In the genomic region with DNA sequence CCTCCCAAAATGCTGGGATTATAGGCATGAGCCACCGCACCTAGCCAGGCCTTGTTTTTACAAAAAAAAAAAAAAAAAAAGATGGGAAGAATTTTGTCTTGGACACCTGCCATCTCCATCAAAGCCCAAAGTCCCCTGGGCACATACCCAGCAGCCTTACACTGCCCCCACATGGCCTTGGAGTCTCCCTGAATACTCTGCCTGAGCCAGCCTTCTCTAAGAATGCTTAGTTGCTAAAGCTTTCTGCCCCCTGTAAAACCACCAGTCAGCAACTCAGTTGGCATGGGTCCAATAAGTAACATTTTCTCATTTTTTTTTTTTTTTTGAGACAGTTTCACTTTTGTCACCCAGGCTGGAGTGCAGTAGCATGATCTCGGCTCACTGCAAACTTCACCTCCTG, we compare ENCODE assay signal across 8 cellular contexts. TPM values are rescaled to one million over a fixed set of nuclear protein-coding genes. Genes with fewer than 3 reads are reported as not detected.
DNase-seq lines count a peak whose midpoint lies in the region; ATAC-seq and TF ChIP-seq lines count a peak whose summit lies in the region.

No MANE protein-coding gene starts in this region.

- ATAC-seq in HG03432 (IDR thresholded peaks at IDR 0.05; ENCODE audit: unreplicated experiment), result peak; percentile 45
- peak; percentile 98 for ATAC-seq in left lobe of liver
- no peak for ATAC-seq in GM19035 (IDR thresholded peaks at IDR 0.05; ENCODE audit: unreplicated experiment)
- ATAC-seq in upper lobe of left lung (ENCODE audit: low FRiP score in 2 of 2), result no peak

- TF ChIP-seq POLR2A in adrenal gland (IDR thresholded peaks at IDR 0.05) (no peak), upper lobe of left lung (IDR thresholded peaks at IDR 0.05) (no peak)

- intact Hi-C loops in adrenal gland (cut with DNase I), result loop anchor here (10.0 kb wide), 1 partner anchor 75 kb away; no protein-coding TSS in a partner anchor
- intact Hi-C loops in posterior vena cava (cut with DNase I), result no loop called here

- WGBS in adrenal gland, 4 donors, result 16 to 58% (median 24%) methylated on average over 2 of the region's 2 CpGs
- WGBS in upper lobe of left lung, 2 donors, result 56 to 83% methylated on average over 2 of the region's 2 CpGs

- TF ChIP-seq EP300 in upper lobe of left lung (IDR thresholded peaks at IDR 0.05), result no peak

- H3K27ac ChIP-seq in adrenal gland (peak overlapping the region in 1 of 5 donors; percentile 27), upper lobe of left lung (no peak overlapping the region)

- no peaks in the 10 kb centered on the region for H3K27me3 ChIP-seq in adrenal gland
- H3K27me3 ChIP-seq in upper lobe of left lung, result no peaks in the 10 kb centered on the region

- DNase-seq in DMS 273 (lab: John Stamatoyannopoulos, UW; ENCODE audit: unreplicated experiment), result peak; percentile 72
- peak; percentile 52 to 86 (median 83) for DNase-seq in adrenal gland
- DNase-seq in left lobe of liver (ENCODE audit: low spot score), result peak; percentile 77
- DNase-seq in upper lobe of left lung, result no peak
- no peak for DNase-seq in KG1 (lab: John Stamatoyannopoulos, UW)
- DNase-seq in posterior vena cava (ENCODE audit: low spot score), result no peak

- H3K4me1 ChIP-seq in adrenal gland (replicated peaks in 1 of 2) (peaks cover 4 to 7% of the 10 kb centered on the region in 2 donors), upper lobe of left lung (no peaks in the 10 kb centered on the region)

- no peaks in the 10 kb centered on the region for H3K9me3 ChIP-seq in adrenal gland (replicated peaks in 1 of 3)
- H3K9me3 ChIP-seq in upper lobe of left lung, result no peaks in the 10 kb centered on the region

- peak in 5 of 6 experiments; percentile 27 to 48 (median 40) for TF ChIP-seq CTCF in adrenal gland (IDR thresholded peaks at IDR 0.05)
- peak in 1 of 6 experiments; percentile 18 for TF ChIP-seq CTCF in upper lobe of left lung (IDR thresholded peaks at IDR 0.05)

- H3K4me3 ChIP-seq in adrenal gland, result no peak overlapping the region
- H3K4me3 ChIP-seq in upper lobe of left lung, result no peak overlapping the region

- H3K36me3 ChIP-seq in adrenal gland (replicated peaks in 1 of 2), result no peaks in the 10 kb centered on the region
- peaks cover 0 to 59% (median 11%) of the 10 kb centered on the region in 4 donors for H3K36me3 ChIP-seq in upper lobe of left lung

RNA-seq across cellular contexts. Expression of a gene that starts 40.6 kb away (rescaled TPM):
- total RNA-seq in adrenal gland, result 1 to 10 TPM in 3 of 8 donors, under 1 TPM in 3, not detected in 2; 0.38 to 2.7 (median 1.3) TPM
- 1 to 10 TPM in 1 of 3 donors, under 1 TPM in 2; 0.71 to 1.9 (median 0.97) TPM for polyA plus RNA-seq in adrenal gland
- 0.35 TPM for total RNA-seq in left lobe of liver
- total RNA-seq in upper lobe of left lung, result 1 to 10 TPM in 4 of 6 donors, under 1 TPM in 1, not detected in 1; 0.63 to 5.9 (median 1.3) TPM
- under 1 TPM in 1 of 2 donors, not detected in 1; 0.42 TPM for total RNA-seq in posterior vena cava

RNA-seq across cellular contexts. Expression of a gene that starts 47.2 kb away (rescaled TPM):
- total RNA-seq in adrenal gland (10 to 100 TPM; 13.9 to 58.7 (median 33.0) TPM), left lobe of liver (3.5 TPM), upper lobe of left lung (100 to 1,000 TPM in 1 of 6 donors, 10 to 100 TPM in 5; 33.5 to 110 (median 39.6) TPM), posterior vena cava (10 to 100 TPM; 18.7 to 21.3 TPM)
- polyA plus RNA-seq in adrenal gland, result 10 to 100 TPM; 25.9 to 84.9 (median 49.9) TPM

RNA-seq across cellular contexts. Expression of a gene that starts 51.5 kb away (rescaled TPM):
- total RNA-seq in adrenal gland (not detected), left lobe of liver (not detected), upper lobe of left lung (not detected), posterior vena cava (under 1 TPM in 1 of 2 donors, not detected in 1; 0.14 TPM)
- under 1 TPM in 1 of 3 donors, not detected in 2; 0.17 TPM for polyA plus RNA-seq in adrenal gland

Comparison
In these comparisons a context has a peak if more than half of its experiments do, and no peak if none do; other contexts are left out.
1. DNase-seq: peak in DMS 273 (single experiment), adrenal gland (7 of 7) and left lobe of liver (single experiment); none in upper lobe of left lung (0 of 2), KG1 (single experiment) and posterior vena cava (single experiment).
2. ATAC-seq: peak in HG03432 (single experiment) and left lobe of liver (single experiment); none in GM19035 (single experiment) and upper lobe of left lung (0 of 2).
3. intact Hi-C loops: an anchor here in adrenal gland (10.0 kb wide); none called in posterior vena cava.